In genomic region chr17:55168970-55169687, GRCh38 we compare ENCODE assay signal across 12 cellular contexts.
DNase-seq lines count a peak whose midpoint lies in the region; ATAC-seq, FAIRE-seq and TF ChIP-seq lines count a peak whose summit lies in the region.
"Had no signal": no experiment of that assay in that cellular context is flagged by ENCODE, and none has a peak within 500 bp of the region (broad histone marks: within the 10 kb centered on the region; RNA-seq: fewer than 3 reads in every experiment).

No MANE protein-coding gene starts in this region.

- H3K36me3 Mint-ChIP-seq in Caco-2 (ENCODE audit: insufficient read depth, unreplicated experiment) = no peaks in the 10 kb centered on the region

- ATAC-seq in GM21576 (IDR thresholded peaks at IDR 0.05; ENCODE audit: unreplicated experiment) (peak; percentile 94), HG03139 (IDR thresholded peaks at IDR 0.05; ENCODE audit: unreplicated experiment) (peak; percentile 91), pancreas (no peak)
- ATAC-seq: activated T-cell treated with anti-CD3 and anti-CD28 coated beads, Interleukin-2, amount 50 U/mL, for 72 hours had no signal

- no peak for FAIRE-seq in pancreas (lab: Jason Lieb, UNC)

- no peak overlapping the region for H3K4me3 Mint-ChIP-seq in Caco-2 (ENCODE audit: unreplicated experiment)
- H3K4me3 Mint-ChIP-seq: activated T-cell treated with anti-CD3 and anti-CD28 coated beads, Interleukin-2, amount 50 U/mL, for 72 hours had no signal

- H2AFZ ChIP-seq in osteoblast (ENCODE audit: low read length) = no peak overlapping the region

- H3K4me2 ChIP-seq in osteoblast (ENCODE audit: insufficient read depth, low read length) = no peak overlapping the region

- H3K27me3 Mint-ChIP-seq in Caco-2 (ENCODE audit: insufficient read depth, unreplicated experiment) = no peaks in the 10 kb centered on the region

- POLR2A ChIA-PET in Caco-2 (lab: Charles Lee) = no interaction called here

- H3K36me3 ChIP-seq in osteoblast (ENCODE audit: insufficient read depth, low read length) (no peaks in the 10 kb centered on the region), Caco-2 (ENCODE audit: control insufficient read depth, insufficient read depth, low read length) (no peaks in the 10 kb centered on the region), pancreas (no peaks in the 10 kb centered on the region)

- no peaks in the 10 kb centered on the region for H3K79me2 ChIP-seq in osteoblast (ENCODE audit: insufficient read depth, low read length)

- 87 to 88% methylated on average over 5 of the region's 5 CpGs for WGBS in pancreas, 2 donors

- TF ChIP-seq CTCF in osteoblast (IDR thresholded peaks at IDR 0.05; ENCODE audit: extremely low read depth, low read depth, low read length) (no peak), Caco-2 (IDR thresholded peaks at IDR 0.05; ENCODE audit: insufficient read depth in 1 of 2, low read depth in 1 of 2, low read length in 1 of 2, severe bottlenecking in 1 of 2, unreplicated experiment in 1 of 2) (no peak), pancreas (IDR thresholded peaks at IDR 0.05) (no peak)

- H3K4me1 ChIP-seq in osteoblast (ENCODE audit: insufficient read depth, low read length) (no peaks in the 10 kb centered on the region), Caco-2 (no peaks in the 10 kb centered on the region), pancreas (no peaks in the 10 kb centered on the region)

- H3K4me3 ChIP-seq in osteoblast (ENCODE audit: insufficient read depth, low read length) (no peak overlapping the region), Caco-2 (ENCODE audit: low read depth, low read length) (no peak overlapping the region), pancreas (no peak overlapping the region)

- no peaks in the 10 kb centered on the region for H3K9me3 ChIP-seq in osteoblast (ENCODE audit: low read depth, low read length)
- H3K9me3 ChIP-seq in Caco-2 = no peaks in the 10 kb centered on the region
- no peaks in the 10 kb centered on the region for H3K9me3 ChIP-seq in pancreas

- no TSS peak for BruUV-seq in Caco-2 (replicated peaks; lab: Mats Ljungman, UMichigan)

- H3K27me3 ChIP-seq in osteoblast (ENCODE audit: insufficient read depth, low read length) (no peaks in the 10 kb centered on the region), Caco-2 (replicated peaks; ENCODE audit: control insufficient read depth, insufficient read depth, low read length) (no peaks in the 10 kb centered on the region), pancreas (no peaks in the 10 kb centered on the region)

- intact Hi-C loops in Caco-2 (cut with micrococcal nuclease; ENCODE audit: unreplicated experiment) = no loop called here
- intact Hi-C loops in pancreas (cut with DNase I) = no loop called here

- H3K4me1 Mint-ChIP-seq in Caco-2 (ENCODE audit: low read depth, unreplicated experiment) = no peaks in the 10 kb centered on the region

- CTCF ChIA-PET in Caco-2 (lab: Charles Lee) = no interaction called here

- H3K9me3 Mint-ChIP-seq in Caco-2 (ENCODE audit: unreplicated experiment) = no peaks in the 10 kb centered on the region

- DNase-seq in NCI-H1092 treated with DMSO at 0.1 percent for 48 hours (lab: John Stamatoyannopoulos, UW) (peak; percentile 25), NCI-H1092 (lab: John Stamatoyannopoulos, UW) (no peak), osteoblast (ENCODE audit: insufficient read length, low spot score, missing footprints) (peak; percentile 43), Caco-2 (no peak), pancreas (no peak), NCI-H128 (lab: John Stamatoyannopoulos, UW; ENCODE audit: unreplicated experiment) (no peak)
- DNase-seq: activated T-cell treated with anti-CD3 and anti-CD28 coated beads, Interleukin-2, amount 50 U/mL, for 72 hours; foreskin fibroblast; mesendoderm; stimulated activated naive CD4-positive, alpha-beta T cell treated with Interleukin-2 at 50 U/mL for 16 hours had no signal

- no peak overlapping the region for H3K27ac Mint-ChIP-seq in Caco-2 (ENCODE audit: unreplicated experiment)
- H3K27ac Mint-ChIP-seq: activated T-cell treated with anti-CD3 and anti-CD28 coated beads, Interleukin-2, amount 50 U/mL, for 72 hours had no signal

- no peaks in the 10 kb centered on the region for H4K20me1 ChIP-seq in osteoblast (ENCODE audit: insufficient read depth, low read length)

- H3K27ac ChIP-seq in osteoblast (ENCODE audit: low read depth, low read length) (no peak overlapping the region), pancreas (no peak overlapping the region)

Comparison
In these comparisons a context has a peak if more than half of its experiments do, and no peak if none do; other contexts are left out.
1. DNase-seq: peak in NCI-H1092 treated with DMSO at 0.1 percent for 48 hours (single experiment) and osteoblast (single experiment); none in NCI-H1092 (single experiment), Caco-2 (0 of 2), pancreas (0 of 6) and NCI-H128 (single experiment).
2. ATAC-seq: peak in GM21576 (single experiment) and HG03139 (single experiment); none in pancreas (0 of 4).